ENCODE assay signal across 15 cellular contexts in genomic region chr16:12440233-12440530, GRCh38.
"Had no signal": no experiment of that assay in that cellular context is flagged by ENCODE, and none has a peak within 500 bp of the region (broad histone marks: within the 10 kb centered on the region; RNA-seq: fewer than 3 reads in every experiment).

No MANE protein-coding gene starts in this region.

- DNase-seq: activated CD4-positive, alpha-beta T cell treated with anti-CD3 and anti-CD28 coated beads, Interleukin-2, amount 10 ng/mL, durations not matched to agents 7 days and 5 days; activated CD4-positive, CD25-positive, alpha-beta regulatory T cell; activated CD8-positive, alpha-beta memory T cell treated with anti-CD3 and anti-CD28 coated beads, Interleukin-2, amount 50 U/mL, for 48 hours; activated gamma-delta T cell treated with Interleukin-2 at 50 U/mL for 16 hours; activated naive CD8-positive, alpha-beta T cell treated with anti-CD3 and anti-CD28 coated beads for 36 hours; brain microvascular endothelial cell; dermis blood vessel endothelial cell; effector memory CD8-positive, alpha-beta T cell; glutamatergic neuron; lower lobe of right lung; nephron progenitor cell; psoas muscle; stimulated activated CD4-positive, alpha-beta T cell treated with anti-CD3 and anti-CD28 coated beads, Interleukin-1b, Interleukin-23, amount 100 ng/mL, for 48 hours; upper lobe of right lung had no signal

- H3K27me3 ChIP-seq: brain microvascular endothelial cell, upper lobe of right lung had no signal

- ATAC-seq: effector memory CD8-positive, alpha-beta T cell; lower lobe of right lung; upper lobe of right lung had no signal

- H3K9me3 ChIP-seq: lower lobe of right lung, psoas muscle, thoracic aorta, upper lobe of right lung had no signal

- H3K27ac ChIP-seq: brain microvascular endothelial cell, lower lobe of right lung, psoas muscle, thoracic aorta, upper lobe of right lung had no signal

- H3K4me3 ChIP-seq: lower lobe of right lung, psoas muscle, thoracic aorta, upper lobe of right lung had no signal

- H3K36me3 ChIP-seq: brain microvascular endothelial cell, thoracic aorta had no signal

- H3K4me1 ChIP-seq: lower lobe of right lung, psoas muscle, upper lobe of right lung had no signal
